In the genomic region with DNA sequence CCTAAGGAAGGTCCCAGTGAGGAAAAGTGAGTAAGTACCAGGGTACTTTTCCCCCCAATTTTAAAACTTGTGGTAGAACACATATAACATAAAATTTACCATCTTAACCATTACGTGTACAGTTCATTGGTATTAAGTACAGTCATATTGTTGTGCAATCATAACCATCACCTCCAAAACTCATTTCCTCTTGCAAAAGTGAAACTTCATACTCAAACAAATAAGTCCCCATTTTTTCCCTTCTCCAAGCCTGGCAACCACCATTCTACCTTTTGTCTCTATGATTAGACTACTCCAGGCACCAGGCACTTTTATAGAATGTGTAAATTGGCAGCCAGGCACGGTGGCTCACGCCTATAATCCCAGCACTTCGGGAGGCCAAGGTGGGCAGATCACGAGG, we compare ENCODE assay signal across 10 cellular contexts. TPM values are rescaled to one million over a fixed set of nuclear protein-coding genes. Genes with fewer than 3 reads are reported as not detected.
DNase-seq lines count a peak whose midpoint lies in the region; ATAC-seq and TF ChIP-seq lines count a peak whose summit lies in the region.
"Had no signal": no experiment of that assay in that cellular context is flagged by ENCODE, and none has a peak within 500 bp of the region (broad histone marks: within the 10 kb centered on the region; RNA-seq: fewer than 3 reads in every experiment).

No MANE protein-coding gene starts in this region.

- WGBS in esophagus squamous epithelium, 2 donors, result 45 to 82% methylated on average over 1 to 5 of the region's 5 CpGs
- 89 to 93% methylated on average over 5 of the region's 5 CpGs for WGBS in body of pancreas, 2 donors

- peaks cover 31% of the 10 kb centered on the region for H3K36me3 Mint-ChIP-seq in natural killer cell treated with Interleukin-12 subunit alpha and Interleukin-12 subunit beta and Interleukin-15 and Interleukin-18, amount 100 ng/mL, for 72 hours
- no peaks in the 10 kb centered on the region for H3K36me3 Mint-ChIP-seq in natural killer cell

- TF ChIP-seq CTCF in natural killer cell (IDR thresholded peaks at IDR 0.05) (no peak), esophagus squamous epithelium (IDR thresholded peaks at IDR 0.05) (no peak), body of pancreas (IDR thresholded peaks at IDR 0.05) (no peak)

- H3K4me3 Mint-ChIP-seq in natural killer cell treated with Interleukin-12 subunit alpha and Interleukin-12 subunit beta and Interleukin-15 and Interleukin-18, amount 100 ng/mL, for 72 hours, result peak overlapping the region; percentile 67
- no peak overlapping the region for H3K4me3 Mint-ChIP-seq in natural killer cell
- H3K4me3 Mint-ChIP-seq: CD4-positive, alpha-beta memory T cell had no signal

- H3K4me3 ChIP-seq in HAP-1, result no peak overlapping the region
- H3K4me3 ChIP-seq in esophagus squamous epithelium, result no peak overlapping the region
- no peak overlapping the region for H3K4me3 ChIP-seq in body of pancreas
- H3K4me3 ChIP-seq: left lung had no signal

- H3K27me3 ChIP-seq in HAP-1 (ENCODE audit: low read depth), result no peaks in the 10 kb centered on the region
- no peaks in the 10 kb centered on the region for H3K27me3 ChIP-seq in esophagus squamous epithelium
- no peaks in the 10 kb centered on the region for H3K27me3 ChIP-seq in body of pancreas
- H3K27me3 ChIP-seq: left lung had no signal

- H3K9me3 ChIP-seq in HAP-1 (no peaks in the 10 kb centered on the region), esophagus squamous epithelium (no peaks in the 10 kb centered on the region), body of pancreas (no peaks in the 10 kb centered on the region)
- H3K9me3 ChIP-seq: left lung had no signal

- peaks cover 23 to 32% of the 10 kb centered on the region in 2 donors for H3K4me1 Mint-ChIP-seq in natural killer cell treated with Interleukin-12 subunit alpha and Interleukin-12 subunit beta and Interleukin-15 and Interleukin-18, amount 100 ng/mL, for 72 hours (ENCODE audit: low read depth in 2 of 2)
- no peaks in the 10 kb centered on the region for H3K4me1 Mint-ChIP-seq in natural killer cell

- peak overlapping the region; percentile 59 to 89 for H3K27ac Mint-ChIP-seq in natural killer cell treated with Interleukin-12 subunit alpha and Interleukin-12 subunit beta and Interleukin-15 and Interleukin-18, amount 100 ng/mL, for 72 hours
- no peak overlapping the region for H3K27ac Mint-ChIP-seq in natural killer cell

- no peaks in the 10 kb centered on the region for H3K27me3 Mint-ChIP-seq in natural killer cell treated with Interleukin-12 subunit alpha and Interleukin-12 subunit beta and Interleukin-15 and Interleukin-18, amount 100 ng/mL, for 72 hours
- no peaks in the 10 kb centered on the region for H3K27me3 Mint-ChIP-seq in natural killer cell (ENCODE audit: low read depth in 2 of 2)
- H3K27me3 Mint-ChIP-seq: CD4-positive, alpha-beta memory T cell had no signal

- TF ChIP-seq POLR2A in esophagus squamous epithelium (IDR thresholded peaks at IDR 0.05) (no peak), body of pancreas (IDR thresholded peaks at IDR 0.05) (no peak)

- intact Hi-C loops in natural killer cell (cut with micrococcal nuclease) (no loop called here), esophagus squamous epithelium (cut with DNase I) (no loop called here), body of pancreas (cut with DNase I) (no loop called here)

- H3K4me1 ChIP-seq in HAP-1 (no peaks in the 10 kb centered on the region), esophagus squamous epithelium (peaks cover 0 to 16% (median 0%) of the 10 kb centered on the region in 3 donors), body of pancreas (no peaks in the 10 kb centered on the region)

- in situ Hi-C loops in HAP-1 (cut with MboI; ENCODE audit: low sequenced_read_pairs), result no loop called here

- DNase-seq in natural killer cell treated with Interleukin-12 subunit alpha and Interleukin-12 subunit beta and Interleukin-15 and Interleukin-18, amount 100 ng/mL, for 72 hours (ENCODE audit: low spot score), result peak; percentile 69
- DNase-seq in natural killer cell (no peak), SIG-M5 treated with dmso at 0.1 percent for 504 hours (lab: John Stamatoyannopoulos, UW; ENCODE audit: unreplicated experiment) (peak; percentile 38), HAP-1 (ENCODE audit: low spot score in 2 of 2) (no peak), esophagus squamous epithelium (lab: John Stamatoyannopoulos, UW) (no peak), body of pancreas (no peak)
- DNase-seq: CD4-positive, alpha-beta memory T cell; left lung had no signal

- H3K36me3 ChIP-seq in HAP-1 (replicated peaks), result peaks cover 84% of the 10 kb centered on the region
- H3K36me3 ChIP-seq in esophagus squamous epithelium, result peaks cover 0 to 31% (median 0%) of the 10 kb centered on the region in 3 donors
- H3K36me3 ChIP-seq in body of pancreas (replicated peaks in 1 of 2; ENCODE audit: insufficient read depth in 1 of 2, low read depth in 2 of 2), result no peaks in the 10 kb centered on the region

- H3K9me3 Mint-ChIP-seq in natural killer cell treated with Interleukin-12 subunit alpha and Interleukin-12 subunit beta and Interleukin-15 and Interleukin-18, amount 100 ng/mL, for 72 hours, result no peaks in the 10 kb centered on the region
- H3K9me3 Mint-ChIP-seq in natural killer cell, result no peaks in the 10 kb centered on the region
- H3K9me3 Mint-ChIP-seq: CD4-positive, alpha-beta memory T cell had no signal

- ATAC-seq in natural killer cell treated with Interleukin-12 subunit alpha and Interleukin-12 subunit beta and Interleukin-15 and Interleukin-18, amount 100 ng/mL, for 72 hours, result peak; percentile 86 to 89
- ATAC-seq in natural killer cell (no peak), HG03064 (IDR thresholded peaks at IDR 0.05; ENCODE audit: low read depth, unreplicated experiment) (peak; percentile 29), GM19467 (IDR thresholded peaks at IDR 0.05; ENCODE audit: unreplicated experiment) (no peak), body of pancreas (no peak)
- ATAC-seq: left lung had no signal

- H3K27ac ChIP-seq in esophagus squamous epithelium, result peak overlapping the region in 1 of 4 donors; percentile 34
- H3K27ac ChIP-seq in body of pancreas, result no peak overlapping the region
- H3K27ac ChIP-seq: left lung had no signal

RNA-seq across cellular contexts. Expression of gene PRC1, which starts 12.2 kb away (rescaled TPM):
- 100 to 1,000 TPM in 1 of 2 donors, 10 to 100 TPM in 1; 84.3 to 160 TPM for total RNA-seq in natural killer cell treated with Interleukin-12 subunit alpha and Interleukin-12 subunit beta and Interleukin-15 and Interleukin-18, amount 100 ng/mL, for 72 hours
- 10 to 100 TPM; 18.9 to 25.1 (median 23.3) TPM for total RNA-seq in natural killer cell
- total RNA-seq in esophagus squamous epithelium, result 100 to 1,000 TPM in 1 of 4 donors, 10 to 100 TPM in 3; 49.6 to 100 (median 58.4) TPM
- total RNA-seq in body of pancreas, result 10 to 100 TPM in 1 of 2 donors, 1 to 10 TPM in 1; 9.1 to 11.5 TPM

RNA-seq across cellular contexts. Expression of gene RCCD1, which starts 27.5 kb away (rescaled TPM):
- total RNA-seq in natural killer cell treated with Interleukin-12 subunit alpha and Interleukin-12 subunit beta and Interleukin-15 and Interleukin-18, amount 100 ng/mL, for 72 hours, result 10 to 100 TPM; 10.8 to 29.2 TPM
- total RNA-seq in natural killer cell (1 to 10 TPM; 4.2 to 5.4 (median 5.1) TPM), esophagus squamous epithelium (10 to 100 TPM in 1 of 4 donors, 1 to 10 TPM in 3; 8.7 to 12.6 (median 9.8) TPM), body of pancreas (10 to 100 TPM; 13.7 to 21.4 TPM)

RNA-seq across cellular contexts. Expression of gene VPS33B, which starts 40.3 kb away (rescaled TPM):
- total RNA-seq in natural killer cell treated with Interleukin-12 subunit alpha and Interleukin-12 subunit beta and Interleukin-15 and Interleukin-18, amount 100 ng/mL, for 72 hours, result 10 to 100 TPM; 23.6 to 26.5 TPM
- 10 to 100 TPM; 19.8 to 28.6 (median 24.9) TPM for total RNA-seq in natural killer cell
- total RNA-seq in esophagus squamous epithelium, result 1 to 10 TPM; 3.3 to 9.0 (median 8.1) TPM
- total RNA-seq in body of pancreas, result 10 to 100 TPM in 1 of 2 donors, 1 to 10 TPM in 1; 8.3 to 10.5 TPM

RNA-seq across cellular contexts. Expression of gene UNC45A, which starts 47.0 kb away (rescaled TPM):
- 10 to 100 TPM; 81.9 to 95.3 TPM for total RNA-seq in natural killer cell treated with Interleukin-12 subunit alpha and Interleukin-12 subunit beta and Interleukin-15 and Interleukin-18, amount 100 ng/mL, for 72 hours
- total RNA-seq in natural killer cell (10 to 100 TPM; 39.0 to 58.1 (median 51.5) TPM), esophagus squamous epithelium (10 to 100 TPM; 38.7 to 76.0 (median 64.2) TPM), body of pancreas (10 to 100 TPM; 42.8 to 85.0 TPM)

RNA-seq across cellular contexts. Expression of gene HDDC3, which starts 49.8 kb away (rescaled TPM):
- total RNA-seq in natural killer cell treated with Interleukin-12 subunit alpha and Interleukin-12 subunit beta and Interleukin-15 and Interleukin-18, amount 100 ng/mL, for 72 hours, result 10 to 100 TPM; 23.4 to 30.5 TPM
- total RNA-seq in natural killer cell, result 10 to 100 TPM; 11.2 to 14.5 (median 12.1) TPM
- 10 to 100 TPM in 3 of 4 donors, 1 to 10 TPM in 1; 5.8 to 13.7 (median 11.7) TPM for total RNA-seq in esophagus squamous epithelium
- total RNA-seq in body of pancreas, result 10 to 100 TPM; 13.8 to 14.5 TPM

Comparison
In these comparisons a context has a peak if more than half of its experiments do, and no peak if none do; other contexts are left out.
1. ATAC-seq: peak in natural killer cell treated with Interleukin-12 subunit alpha and Interleukin-12 subunit beta and Interleukin-15 and Interleukin-18, amount 100 ng/mL, for 72 hours (2 of 2) and HG03064 (single experiment); none in natural killer cell (0 of 3), GM19467 (single experiment) and body of pancreas (single experiment).
2. DNase-seq: peak in natural killer cell treated with Interleukin-12 subunit alpha and Interleukin-12 subunit beta and Interleukin-15 and Interleukin-18, amount 100 ng/mL, for 72 hours (single experiment) and SIG-M5 treated with dmso at 0.1 percent for 504 hours (single experiment); none in natural killer cell (single experiment), HAP-1 (0 of 2), esophagus squamous epithelium (single experiment) and body of pancreas (0 of 4).
3. H3K27ac Mint-ChIP-seq: peak in natural killer cell treated with Interleukin-12 subunit alpha and Interleukin-12 subunit beta and Interleukin-15 and Interleukin-18, amount 100 ng/mL, for 72 hours (2 of 2); none in natural killer cell (0 of 2).